Comparison of ENCODE assay signal across 8 cellular contexts in genomic region chr3:49021213-49021812, GRCh38.
DNase-seq lines count a peak whose midpoint lies in the region; ATAC-seq and TF ChIP-seq lines count a peak whose summit lies in the region.

No MANE protein-coding gene starts in this region.

- DNase-seq in AG09319 (ENCODE audit: extremely low read depth, low read depth) = peak; percentile 94
- peak; percentile 97 for DNase-seq in NCI-H345 (lab: John Stamatoyannopoulos, UW)
- DNase-seq in activated CD4-positive, CD25-positive, alpha-beta regulatory T cell (lab: John Stamatoyannopoulos, UW) = peak; percentile 96 to 97 (median 97)
- DNase-seq in central memory CD4-positive, alpha-beta T cell = peak; percentile 98
- peak; percentile 96 for DNase-seq in iris pigment epithelial cell (ENCODE audit: low read depth)
- DNase-seq in stimulated activated CD4-positive, alpha-beta T cell treated with anti-CD3 and anti-CD28 coated beads, Interleukin-12 subunit alpha, Interleukin-12 subunit beta, amount 100 ng/mL, for 24 hours (ENCODE audit: low read depth in 2 of 2) = peak; percentile 96 to 99

- no peak for TF ChIP-seq CTCF in AG09319 (IDR thresholded peaks at IDR 0.05; ENCODE audit: low read depth, low read length)

- ATAC-seq in GM19025 (IDR thresholded peaks at IDR 0.05; ENCODE audit: low read depth, unreplicated experiment) = peak; percentile 47
- peak; percentile 56 for ATAC-seq in HG03280 (IDR thresholded peaks at IDR 0.05; ENCODE audit: unreplicated experiment)

Comparison
In these comparisons a context has a peak if more than half of its experiments do, and no peak if none do; other contexts are left out.
1. Peak in every context shown above with its lines: DNase-seq and ATAC-seq.